In genomic region chr12:121673013-121673441, GRCh38 we compare ENCODE assay signal across 8 cellular contexts. TPM values are rescaled to one million over a fixed set of nuclear protein-coding genes. Genes with fewer than 3 reads are reported as not detected.
DNase-seq lines count a peak whose midpoint lies in the region; ATAC-seq and TF ChIP-seq lines count a peak whose summit lies in the region.

No MANE protein-coding gene starts in this region.

- no peak for TF ChIP-seq EP300 in tibial nerve (IDR thresholded peaks at IDR 0.05)

- peak overlapping the region in 3 of 4 donors; percentile 13 to 52 (median 41) for H3K27ac ChIP-seq in tibial nerve

- no peaks in the 10 kb centered on the region for H3K27me3 ChIP-seq in tibial nerve

- H3K9me3 Mint-ChIP-seq in activated naive CD8-positive, alpha-beta T cell (ENCODE audit: low read depth), result no peaks in the 10 kb centered on the region

- H3K36me3 Mint-ChIP-seq in activated naive CD8-positive, alpha-beta T cell, result no peaks in the 10 kb centered on the region

- H3K27ac Mint-ChIP-seq in activated naive CD8-positive, alpha-beta T cell, result peak overlapping the region; percentile 97

- no peaks in the 10 kb centered on the region for H3K9me3 ChIP-seq in tibial nerve

- peak overlapping the region; percentile 92 for H3K4me3 Mint-ChIP-seq in activated naive CD8-positive, alpha-beta T cell

- H3K27me3 Mint-ChIP-seq in activated naive CD8-positive, alpha-beta T cell, result no peaks in the 10 kb centered on the region

- peaks cover 0 to 20% (median 9%) of the 10 kb centered on the region in 4 donors for H3K4me1 ChIP-seq in tibial nerve

- no peak for TF ChIP-seq CTCF in AG10803 (conservative IDR thresholded peaks at IDR 0.05; ENCODE audit: low read length)
- no peak for TF ChIP-seq CTCF in tibial nerve (IDR thresholded peaks at IDR 0.05)

- DNase-seq in AG10803 (ENCODE audit: low read depth) (peak; percentile 29), left kidney (ENCODE audit: low read depth, low spot score) (peak; percentile 27), tibial nerve (ENCODE audit: low spot score in 2 of 2) (no peak), cortex of kidney (lab: John Stamatoyannopoulos, UW) (no peak)

- H3K4me3 ChIP-seq in AG10803 (ENCODE audit: low read length) (no peak overlapping the region), tibial nerve (peak overlapping the region in 2 of 4 donors; percentile 50 to 58)

- H3K4me1 Mint-ChIP-seq in activated naive CD8-positive, alpha-beta T cell (ENCODE audit: low read depth), result peaks cover 27% of the 10 kb centered on the region

- no peak for TF ChIP-seq POLR2A in tibial nerve (IDR thresholded peaks at IDR 0.05)

- H3K36me3 ChIP-seq in tibial nerve, result no peaks in the 10 kb centered on the region

- 53 to 59% methylated on average over 12 of the region's 12 CpGs for WGBS in tibial nerve, 2 donors

- ATAC-seq in HG02798 (IDR thresholded peaks at IDR 0.05; ENCODE audit: poor library complexity, unreplicated experiment) (peak; percentile 5), GM21528 (IDR thresholded peaks at IDR 0.05; ENCODE audit: low FRiP score, unreplicated experiment) (no peak), HG03039 (IDR thresholded peaks at IDR 0.05; ENCODE audit: unreplicated experiment) (no peak)

RNA-seq across cellular contexts. Expression of gene MORN3, which starts 3.6 kb away (rescaled TPM):
- total RNA-seq in tibial nerve, result under 1 TPM in 1 of 4 donors, not detected in 3; under 0.01 TPM

RNA-seq across cellular contexts. Expression of gene TMEM120B, which starts 39.5 kb away (rescaled TPM):
- total RNA-seq in tibial nerve, result 10 to 100 TPM; 10.1 to 13.9 (median 11.5) TPM

RNA-seq across cellular contexts. Expression of gene ORAI1, which starts 46.7 kb away (rescaled TPM):
- total RNA-seq in tibial nerve, result 10 to 100 TPM in 3 of 4 donors, 1 to 10 TPM in 1; 5.9 to 13.2 (median 10.4) TPM

Comparison
In these comparisons a context has a peak if more than half of its experiments do, and no peak if none do; other contexts are left out.
1. DNase-seq: peak in AG10803 (single experiment) and left kidney (single experiment); none in tibial nerve (0 of 2) and cortex of kidney (single experiment).